Comparison of ENCODE assay signal across 26 cellular contexts in genomic region chr3:60198179-60198578, GRCh38.
"Had no signal": no experiment of that assay in that cellular context is flagged by ENCODE, and none has a peak within 500 bp of the region (broad histone marks: within the 10 kb centered on the region; RNA-seq: fewer than 3 reads in every experiment).

No MANE protein-coding gene starts in this region.

- H3K27ac Mint-ChIP-seq: dendritic cell treated with granulocyte-macrophage colony-stimulating factor and Interleukin-4, amounts not matched to agents 40 ng/mL and 50 ng/mL, for 4 days; effector memory CD8-positive, alpha-beta T cell; endodermal cell; naive B cell had no signal

- H3K9me3 Mint-ChIP-seq: dendritic cell treated with granulocyte-macrophage colony-stimulating factor and Interleukin-4, amounts not matched to agents 40 ng/mL and 50 ng/mL, for 4 days; endodermal cell had no signal

- DNase-seq: colonic mucosa; cortex of kidney; effector CD8-positive, alpha-beta T cell; effector memory CD8-positive, alpha-beta T cell; endodermal cell; erythroblast; esophagus squamous epithelium; foreskin fibroblast; foreskin melanocyte; gastrocnemius medialis; glutamatergic neuron; head of caudate nucleus; heart right ventricle; hippocampal formation; left cardiac atrium; left lung; left ventricle myocardium superior; lower lobe of right lung; mesenchymal stem cell; mucosa of descending colon; naive B cell had no signal

- H3K27me3 ChIP-seq: colonic mucosa, esophagus squamous epithelium, gastrocnemius medialis, heart right ventricle, left lung had no signal

- FAIRE-seq: endometrium, islet of Langerhans, keratinocyte had no signal

- H3K9me3 ChIP-seq: colonic mucosa, esophagus squamous epithelium, gastrocnemius medialis, left lung, lower lobe of right lung, mucosa of descending colon had no signal

- H3K27ac ChIP-seq: colonic mucosa, epithelial cell of prostate, esophagus squamous epithelium, gastrocnemius medialis, heart right ventricle, left lung, lower lobe of right lung had no signal

- H3K36me3 Mint-ChIP-seq: naive B cell had no signal

- H3K4me3 Mint-ChIP-seq: dendritic cell treated with granulocyte-macrophage colony-stimulating factor and Interleukin-4, amounts not matched to agents 40 ng/mL and 50 ng/mL, for 4 days; effector memory CD8-positive, alpha-beta T cell; endodermal cell; naive B cell had no signal

- H3K4me3 ChIP-seq: colonic mucosa, esophagus squamous epithelium, gastrocnemius medialis, heart right ventricle, left lung, lower lobe of right lung, mucosa of descending colon had no signal

- H3K4me1 ChIP-seq: colonic mucosa, esophagus squamous epithelium, gastrocnemius medialis, heart right ventricle, left lung, lower lobe of right lung had no signal

- H3K27me3 Mint-ChIP-seq: dendritic cell treated with granulocyte-macrophage colony-stimulating factor and Interleukin-4, amounts not matched to agents 40 ng/mL and 50 ng/mL, for 4 days; effector memory CD8-positive, alpha-beta T cell; naive B cell had no signal

- H3K36me3 ChIP-seq: colonic mucosa, esophagus squamous epithelium, gastrocnemius medialis, heart right ventricle, left lung, lower lobe of right lung had no signal
